32 cellular contexts compared by ENCODE assay signal in genomic region chr13:110030394-110030928, GRCh38.
DNase-seq lines count a peak whose midpoint lies in the region; ATAC-seq lines count a peak whose summit lies in the region.
"Had no signal": no experiment of that assay in that cellular context is flagged by ENCODE, and none has a peak within 500 bp of the region (broad histone marks: within the 10 kb centered on the region; RNA-seq: fewer than 3 reads in every experiment).

No MANE protein-coding gene starts in this region.

- H3K9me3 ChIP-seq in BLaER1, result peaks cover 38% of the 10 kb centered on the region
- H3K9me3 ChIP-seq: A549, HAP-1, ovary, suprapubic skin, upper lobe of right lung had no signal

- ATAC-seq in GM18870 (IDR thresholded peaks at IDR 0.05; ENCODE audit: unreplicated experiment), result peak; percentile 64
- ATAC-seq in HG02798 (IDR thresholded peaks at IDR 0.05; ENCODE audit: poor library complexity, unreplicated experiment), result peak; percentile 69
- ATAC-seq: A549; activated CD8-positive, alpha-beta memory T cell treated with anti-CD3 and anti-CD28 coated beads, Interleukin-2, amount 10 ng/mL, durations not matched to agents 7 days and 5 days; activated naive CD8-positive, alpha-beta T cell treated with anti-CD3 and anti-CD28 coated beads, Interleukin-2, amount 50 U/mL, for 24 hours; left cardiac atrium; SK-N-SH treated with all-trans-retinoic acid at 6 μM for 48 hours; T-helper 17 cell; upper lobe of right lung had no signal

- no peak overlapping the region for H3K9ac ChIP-seq in BLaER1

- no peak overlapping the region for H3K27ac ChIP-seq in BLaER1
- H3K27ac ChIP-seq: A549, coronary artery, epithelial cell of prostate, ovary, suprapubic skin, upper lobe of right lung had no signal

- peak overlapping the region; percentile 53 for H3K4me2 ChIP-seq in BLaER1
- H3K4me2 ChIP-seq: A549 had no signal

- DNase-seq in left kidney (ENCODE audit: low read depth, low spot score), result peak; percentile 61
- DNase-seq in DMS79 treated with DMSO at 0.1 percent for 48 hours (lab: John Stamatoyannopoulos, UW), result no peak
- no peak for DNase-seq in NCI-H510A (lab: John Stamatoyannopoulos, UW)
- DNase-seq in 8988T, result no peak
- DNase-seq in HT-29 (ENCODE audit: low spot score), result no peak
- DNase-seq: activated CD8-positive, alpha-beta memory T cell treated with anti-CD3 and anti-CD28 coated beads, Interleukin-2, amount 10 ng/mL, durations not matched to agents 7 days and 5 days; activated naive CD8-positive, alpha-beta T cell treated with anti-CD3 and anti-CD28 coated beads, Interleukin-2, amount 50 U/mL, for 24 hours; activated T-cell treated with anti-CD3 and anti-CD28 coated beads, Interleukin-2, amount 50 U/mL, for 48 hours; CD8-positive, alpha-beta memory T cell; DMS 273 treated with DMSO at 0.1 percent for 48 hours; effector memory CD4-positive, alpha-beta T cell; immature natural killer cell; left cardiac atrium; NCI-H1092; NCI-H187; NCI-H2171 treated with DMSO at 0.1 percent for 48 hours; NCI-H524; ovary; Right ventricle myocardium superior; small intestine; stimulated activated naive CD4-positive, alpha-beta T cell treated with Interleukin-2 at 50 U/mL for 16 hours; T-helper 17 cell; upper lobe of right lung had no signal

- H3K36me3 ChIP-seq in BLaER1, result peaks cover 41% of the 10 kb centered on the region
- H3K36me3 ChIP-seq: HAP-1, ovary, suprapubic skin, upper lobe of right lung had no signal

- peaks cover 52% of the 10 kb centered on the region for H3K4me1 ChIP-seq in BLaER1
- H3K4me1 ChIP-seq: A549, HAP-1, suprapubic skin, upper lobe of right lung had no signal

- no peaks in the 10 kb centered on the region for H3K27me3 ChIP-seq in BLaER1
- H3K27me3 ChIP-seq: ovary, suprapubic skin, upper lobe of right lung had no signal

- no peaks in the 10 kb centered on the region for H4K20me1 ChIP-seq in BLaER1

- H3K4me3 ChIP-seq in BLaER1, result no peak overlapping the region
- H3K4me3 ChIP-seq: A549, coronary artery, HAP-1, ovary, suprapubic skin, upper lobe of right lung had no signal
